ENCODE assay signal across 1 cellular context in the genomic region with DNA sequence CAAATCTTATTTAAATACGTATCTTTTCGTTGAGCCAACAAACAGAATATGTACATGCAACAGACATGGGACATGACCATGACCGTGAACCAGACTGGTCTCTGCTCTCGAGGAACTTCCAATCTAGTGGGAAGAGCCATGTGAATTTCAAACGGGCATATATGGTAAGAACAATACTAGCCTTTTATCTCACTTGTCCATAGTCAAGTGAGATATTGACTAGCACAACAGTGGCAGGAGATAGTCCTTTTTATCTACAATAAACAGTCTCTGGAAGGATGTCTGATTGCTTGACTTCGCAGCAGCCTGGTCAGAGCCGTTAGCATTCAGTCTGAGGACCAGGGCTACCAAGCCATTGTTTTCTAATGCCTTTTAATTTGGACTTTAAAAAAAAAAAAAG.
TF ChIP-seq lines count a peak whose summit lies in the region.

No MANE protein-coding gene starts in this region.

TF ChIP-seq in H1, 55 proteins besides CTCF, POLR2A, EP300 and RAD21:
- TF ChIP-seq, protein P1, sequence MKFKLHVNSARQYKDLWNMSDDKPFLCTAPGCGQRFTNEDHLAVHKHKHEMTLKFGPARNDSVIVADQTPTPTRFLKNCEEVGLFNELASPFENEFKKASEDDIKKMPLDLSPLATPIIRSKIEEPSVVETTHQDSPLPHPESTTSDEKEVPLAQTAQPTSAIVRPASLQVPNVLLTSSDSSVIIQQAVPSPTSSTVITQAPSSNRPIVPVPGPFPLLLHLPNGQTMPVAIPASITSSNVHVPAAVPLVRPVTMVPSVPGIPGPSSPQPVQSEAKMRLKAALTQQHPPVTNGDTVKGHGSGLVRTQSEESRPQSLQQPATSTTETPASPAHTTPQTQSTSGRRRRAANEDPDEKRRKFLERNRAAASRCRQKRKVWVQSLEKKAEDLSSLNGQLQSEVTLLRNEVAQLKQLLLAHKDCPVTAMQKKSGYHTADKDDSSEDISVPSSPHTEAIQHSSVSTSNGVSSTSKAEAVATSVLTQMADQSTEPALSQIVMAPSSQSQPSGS (IDR thresholded peaks at IDR 0.05; ENCODE audit: low read length): no peak
- TF ChIP-seq HDAC2 (IDR thresholded peaks at IDR 0.05; ENCODE audit: borderline replicate concordance in 1 of 2, low read depth in 2 of 2, low read length in 2 of 2) (no peak), NANOG (IDR thresholded peaks at IDR 0.05; ENCODE audit: insufficient read depth, low read depth, low read length, poor library complexity, severe bottlenecking) (no peak), KDM5A (IDR thresholded peaks at IDR 0.05; ENCODE audit: low read length) (no peak), NRF1 (IDR thresholded peaks at IDR 0.05; ENCODE audit: low read depth, low read length) (no peak), CREB1 (IDR thresholded peaks at IDR 0.05) (no peak), MAFK (IDR thresholded peaks at IDR 0.05; ENCODE audit: low read depth, low read length) (no peak), KDM1A (IDR thresholded peaks at IDR 0.05; ENCODE audit: borderline replicate concordance, low read length) (no peak), JUN (IDR thresholded peaks at IDR 0.05; ENCODE audit: low read depth, low read length) (no peak), SP2 (IDR thresholded peaks at IDR 0.05; ENCODE audit: low read length) (no peak), CHD2 (IDR thresholded peaks at IDR 0.05; ENCODE audit: low read length) (no peak)
